In the genomic region with DNA sequence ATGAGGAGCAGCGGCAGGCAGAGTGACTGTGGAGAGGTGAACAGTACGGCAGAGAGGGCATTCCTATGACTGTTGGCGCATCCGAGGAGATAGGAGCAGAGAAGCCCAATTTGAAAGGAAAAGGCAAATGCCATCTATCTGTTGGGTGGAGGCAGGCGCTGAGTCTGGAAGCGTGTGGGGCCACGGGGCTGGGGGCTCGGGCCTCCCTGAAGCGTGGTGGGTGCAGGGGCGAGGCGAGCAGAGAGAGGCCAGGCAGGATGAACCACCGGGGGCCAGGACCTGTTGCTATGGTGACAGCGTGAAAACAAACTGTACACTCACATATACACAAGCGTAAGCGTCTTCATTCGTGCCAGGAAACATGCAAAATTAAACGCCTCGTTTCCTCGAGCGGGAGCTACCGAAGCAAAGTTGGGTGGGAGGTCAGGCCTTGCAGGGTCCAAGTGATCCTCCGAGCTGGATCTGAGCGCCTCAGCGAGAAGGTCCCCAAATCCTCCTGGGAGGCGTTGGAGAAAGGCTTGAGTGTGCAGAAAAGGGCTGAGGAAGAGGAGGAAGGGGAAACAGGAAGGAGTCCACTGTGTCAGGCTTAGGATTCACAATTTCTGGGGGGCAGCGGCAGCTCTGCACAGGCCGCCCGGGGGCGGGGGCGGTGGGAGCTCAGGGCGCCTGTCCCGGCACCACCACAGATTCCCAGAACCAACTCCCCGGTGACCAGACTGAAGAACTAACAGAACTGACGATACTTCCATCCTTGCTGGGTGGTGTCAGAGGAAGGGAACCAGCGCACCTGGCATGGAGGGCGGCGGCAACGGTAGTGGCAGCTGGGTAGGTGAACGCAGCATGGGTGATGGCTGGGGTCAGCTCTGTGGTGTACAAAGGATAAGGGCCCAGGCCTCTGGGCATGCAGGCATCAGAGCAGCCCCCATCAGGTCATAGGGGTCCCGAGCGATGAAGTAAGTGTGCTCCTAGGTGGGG, we compare ENCODE assay signal across 27 cellular contexts.
DNase-seq lines count a peak whose midpoint lies in the region; ATAC-seq, FAIRE-seq and TF ChIP-seq lines count a peak whose summit lies in the region.
"Had no signal": no experiment of that assay in that cellular context is flagged by ENCODE, and none has a peak within 500 bp of the region (broad histone marks: within the 10 kb centered on the region; RNA-seq: fewer than 3 reads in every experiment).

No MANE protein-coding gene starts in this region.

- H3K27ac ChIP-seq in GM23338 (ENCODE audit: low read depth) (no peak overlapping the region), H9 (ENCODE audit: insufficient read length, low read depth, low read length) (no peak overlapping the region), K562 (ENCODE audit: extremely low read depth, low read depth, low read length) (no peak overlapping the region)
- H3K27ac ChIP-seq: HL-60, SJSA1 had no signal

- H2AK5ac ChIP-seq in H9 (ENCODE audit: insufficient read length, low read length), result no peak overlapping the region

- H2BK120ac ChIP-seq in H9 (ENCODE audit: low read depth, low read length, poor library complexity, severe bottlenecking), result no peak overlapping the region

- H3K18ac ChIP-seq in H9 (ENCODE audit: insufficient read length, low read depth, low read length), result peak overlapping the region; percentile 58

- ATAC-seq in GM23338, result no peak
- no peak for ATAC-seq in K562

- H3T11ph ChIP-seq in H9 (ENCODE audit: low read length), result no peak overlapping the region

- H3F3A ChIP-seq in GM23338 (replicated peaks; ENCODE audit: low read depth), result no peaks in the 10 kb centered on the region

- H4K91ac ChIP-seq in H9 (ENCODE audit: insufficient read length, low read depth, low read length), result no peak overlapping the region

- TF ChIP-seq EP300 in K562 (IDR thresholded peaks at IDR 0.05; ENCODE audit: low read length), result no peak

- no peaks in the 10 kb centered on the region for H3K79me1 ChIP-seq in H9 (ENCODE audit: insufficient read depth, low read depth, low read length, poor library complexity, severe bottlenecking)

- no peaks in the 10 kb centered on the region for H3K79me2 ChIP-seq in GM23338 (replicated peaks; ENCODE audit: insufficient read depth)
- H3K79me2 ChIP-seq in H9 (ENCODE audit: insufficient read depth, low read length), result no peaks in the 10 kb centered on the region
- H3K79me2 ChIP-seq in K562 (ENCODE audit: control insufficient read depth, insufficient read depth, low read length), result no peaks in the 10 kb centered on the region

- no peaks in the 10 kb centered on the region for H4K20me1 ChIP-seq in GM23338 (replicated peaks; ENCODE audit: insufficient read depth)
- H4K20me1 ChIP-seq in H9 (ENCODE audit: control insufficient read depth, insufficient read depth, insufficient read length), result no peaks in the 10 kb centered on the region
- H4K20me1 ChIP-seq in K562 (replicated peaks; ENCODE audit: control insufficient read depth, insufficient read depth, low read length), result no peaks in the 10 kb centered on the region

- H3K27ac Mint-ChIP-seq in GM23338 (peak overlapping the region; percentile 67; the same call in 1 of the 2 replicates), H9 (peak overlapping the region in 2 of 3 experiments; percentile 30 to 72; a peak in 2 of 7 replicates), nephron progenitor cell (peak overlapping the region; percentile 68)
- H3K27ac Mint-ChIP-seq: CD8-positive, alpha-beta memory T cell had no signal

- in situ Hi-C loops in K562 (cut with MboI), result no loop called here

- H2AFZ ChIP-seq in GM23338 (peak overlapping the region; percentile 29; the same call in 1 of the 2 replicates), H9 (ENCODE audit: low read length) (no peak overlapping the region), K562 (ENCODE audit: low read depth, low read length) (no peak overlapping the region)

- CTCF ChIA-PET in K562 (lab: Yijun Ruan, JAX; ENCODE audit: low intra/inter-chr PET ratio), result no interaction called here

- no peak overlapping the region for H3K4ac ChIP-seq in H9 (ENCODE audit: low read depth, low read length)

- TF ChIP-seq POLR2A in K562 (conservative IDR thresholded peaks at IDR 0.05), result no peak

- DNase-seq in GM23338 (ENCODE audit: low spot score) (no peak), H9 (no peak), K562 (ENCODE audit: extremely low read depth in 1 of 4, low spot score in 3 of 4) (no peak), nephron progenitor cell (no peak), inferior parietal cortex (ENCODE audit: extremely low spot score) (no peak), NCI-H82 (lab: John Stamatoyannopoulos, UW) (no peak)
- DNase-seq in stimulated activated CD4-positive, alpha-beta T cell treated with anti-CD3 and anti-CD28 coated beads, Interleukin-12 subunit alpha, Interleukin-12 subunit beta, amount 100 ng/mL, for 4 hours, result no peak
- DNase-seq: BE2C; CD8-positive, alpha-beta memory T cell; DMS 273 treated with DMSO at 0.1 percent for 48 hours; DMS79; GF-D8; Karpas-422; NCI-H1092; NCI-H1417 treated with DMSO at 0.1 percent for 48 hours; NCI-H187; NCI-H2081 treated with DMSO at 0.1 percent for 48 hours; NCI-H2171 treated with DMSO at 0.1 percent for 48 hours; NCI-H345; NCI-H524; Right ventricle myocardium superior; RPMI8226 had no signal

- no peak for TF ChIP-seq RAD21 in K562 (CRISPR knock-in tag; conservative IDR thresholded peaks at IDR 0.05 in 1 of 2, IDR thresholded peaks at IDR 0.05 in 1 of 2)

- H3K4me1 Mint-ChIP-seq in GM23338 (no peaks in the 10 kb centered on the region; the same call in 2 of the 3 replicates), H9 (no peaks in the 10 kb centered on the region), nephron progenitor cell (no peaks in the 10 kb centered on the region)
- H3K4me1 Mint-ChIP-seq: CD14-positive monocyte; CD8-positive, alpha-beta memory T cell had no signal

- no peak overlapping the region for H2BK20ac ChIP-seq in H9 (ENCODE audit: low read depth, low read length, poor library complexity, severe bottlenecking)

- H2BK12ac ChIP-seq in H9 (ENCODE audit: insufficient read length, low read depth, low read length), result no peak overlapping the region

- H2BK5ac ChIP-seq in H9 (ENCODE audit: insufficient read length, low read length), result no peak overlapping the region

- no peaks in the 10 kb centered on the region for H3K27me3 ChIP-seq in GM23338 (ENCODE audit: insufficient read depth)
- H3K27me3 ChIP-seq in H9 (ENCODE audit: insufficient read depth, low read length), result no peaks in the 10 kb centered on the region; the same call in 1 of the 2 replicates
- 0 out of 5 replicates have a peak, but pooled peaks cover 0 to 4% of the 10 kb centered on the region in 2 experiments for H3K27me3 ChIP-seq in K562 (ENCODE audit: control insufficient read depth in 2 of 2, insufficient read depth in 2 of 2, low read length in 2 of 2)
- H3K27me3 ChIP-seq: BE2C, SJSA1 had no signal

- H3K14ac ChIP-seq in H9 (ENCODE audit: insufficient read depth, low read length), result no peak overlapping the region; the same call in 1 of the 2 replicates

- H2BK15ac ChIP-seq in H9 (ENCODE audit: low read depth, low read length), result no peak overlapping the region

- intact Hi-C loops in K562 (cut with micrococcal nuclease), result no loop called here

- no peak overlapping the region for H3K4me3 ChIP-seq in GM23338
- no peak overlapping the region for H3K4me3 ChIP-seq in K562
- H3K4me3 ChIP-seq: SJSA1 had no signal

- WGBS in H9 (ENCODE audit: extremely low coverage, insufficient read length, low lambda C conversion rate), result no CpG with 5 or more reads among the region's 41 CpGs
- WGBS in K562 (ENCODE audit: insufficient coverage, low coverage, missing lambda C conversion rate), result 42% methylated on average over 32 of the region's 41 CpGs

- POLR2A ChIA-PET in K562 (lab: Yijun Ruan, JAX), result interaction anchor here (1.0 kb wide), 1 partner anchor 18 kb away, joined by 4 read pairs; no protein-coding TSS in a partner anchor

- H3K56ac ChIP-seq in H9 (ENCODE audit: insufficient read length, low read depth, low read length), result no peak overlapping the region

- H3K23me2 ChIP-seq in H9 (ENCODE audit: insufficient read length, low read depth, low read length, poor library complexity, severe bottlenecking), result peaks cover 2% of the 10 kb centered on the region

- H4K5ac ChIP-seq in H9 (ENCODE audit: insufficient read length, low read depth, low read length), result no peak overlapping the region

- no peak overlapping the region for H4K8ac ChIP-seq in H9 (replicated peaks; ENCODE audit: insufficient read length, low read depth, low read length)

- H3K4me1 ChIP-seq in GM23338 (ENCODE audit: insufficient read depth), result no peaks in the 10 kb centered on the region
- H3K4me1 ChIP-seq in H9 (ENCODE audit: insufficient read depth, low read length), result no peaks in the 10 kb centered on the region
- H3K4me1 ChIP-seq in K562 (replicated peaks in 1 of 2; ENCODE audit: control insufficient read depth in 2 of 2, insufficient read depth in 2 of 2, low read length in 2 of 2), result no peaks in the 10 kb centered on the region
- H3K4me1 ChIP-seq: BE2C, SJSA1 had no signal

- H3K4me3 Mint-ChIP-seq in GM23338, result no peak overlapping the region
- no peak overlapping the region for H3K4me3 Mint-ChIP-seq in H9
- no peak overlapping the region for H3K4me3 Mint-ChIP-seq in nephron progenitor cell
- H3K4me3 Mint-ChIP-seq: CD14-positive monocyte had no signal

- TF ChIP-seq CTCF in GM23338 (conservative IDR thresholded peaks at IDR 0.05; ENCODE audit: low read depth in 2 of 2), result no peak
- no peak for TF ChIP-seq CTCF in H9 (conservative IDR thresholded peaks at IDR 0.05)
- TF ChIP-seq CTCF in K562 (IDR thresholded peaks at IDR 0.05 in 2 of 3, conservative IDR thresholded peaks at IDR 0.05 in 1 of 3; ENCODE audit: insufficient read depth in 2 of 3, low read depth in 1 of 3, low read length in 3 of 3), result no peak
- no peak for TF ChIP-seq CTCF in nephron progenitor cell (IDR thresholded peaks at IDR 0.05)

- H3K9ac ChIP-seq in H9 (ENCODE audit: extremely low read depth, insufficient read length, low read length), result no peak overlapping the region
- H3K9ac ChIP-seq in K562 (ENCODE audit: insufficient read depth in 1 of 2, low read depth in 2 of 2, low read length in 2 of 2), result no peak overlapping the region; a peak in 1 of 4 replicates

- no peaks in the 10 kb centered on the region for H3K36me3 ChIP-seq in GM23338 (ENCODE audit: insufficient read depth)
- H3K36me3 ChIP-seq in K562 (ENCODE audit: control insufficient read depth, insufficient read depth, low read length), result no peaks in the 10 kb centered on the region
- H3K36me3 ChIP-seq: BE2C, SJSA1 had no signal

- H3K9me2 ChIP-seq in GM23338 (ENCODE audit: insufficient read depth), result no peaks in the 10 kb centered on the region

- peaks cover 3% of the 10 kb centered on the region; the same call in 1 of the 3 replicates for H3K36me3 Mint-ChIP-seq in GM23338 (ENCODE audit: low read depth)
- no peaks in the 10 kb centered on the region; a peak in 1 of 7 replicates for H3K36me3 Mint-ChIP-seq in H9 (ENCODE audit: insufficient read depth in 1 of 3, low read depth in 3 of 3)
- H3K36me3 Mint-ChIP-seq in nephron progenitor cell (ENCODE audit: low read depth), result peaks cover 23% of the 10 kb centered on the region
- H3K36me3 Mint-ChIP-seq: CD8-positive, alpha-beta memory T cell had no signal

- H3K9me3 ChIP-seq in H9 (ENCODE audit: control insufficient read depth, low read depth, low read length), result no peaks in the 10 kb centered on the region
- H3K9me3 ChIP-seq in K562 (replicated peaks; ENCODE audit: control insufficient read depth, insufficient read depth, low read depth, low read length), result no peaks in the 10 kb centered on the region; the same call in 1 of the 2 replicates
- H3K9me3 ChIP-seq: BE2C, SJSA1 had no signal

- H3K4me2 ChIP-seq in GM23338 (no peak overlapping the region), H9 (ENCODE audit: insufficient read depth, insufficient read length, low read length) (no peak overlapping the region), K562 (ENCODE audit: insufficient read depth, low read length) (no peak overlapping the region)

- H3K27me3 Mint-ChIP-seq in GM23338 (ENCODE audit: insufficient read depth, low read depth, poor library complexity) (peaks cover 8% of the 10 kb centered on the region), H9 (ENCODE audit: low read depth) (0 out of 2 replicates have a peak, but pooled peaks cover 1% of the 10 kb centered on the region), nephron progenitor cell (ENCODE audit: low read depth, poor library complexity) (peaks cover 3% of the 10 kb centered on the region)

- no peaks in the 10 kb centered on the region for H3K9me1 ChIP-seq in K562 (ENCODE audit: control insufficient read depth, insufficient read depth, low read length)

- no TSS peak for BruUV-seq in K562 (replicated peaks; lab: Mats Ljungman, UMichigan)

- FAIRE-seq in K562 (lab: Jason Lieb, UNC), result no peak
- FAIRE-seq: GM12891, H1 had no signal

- no peaks in the 10 kb centered on the region; the same call in 1 of the 3 replicates for H3K9me3 Mint-ChIP-seq in GM23338
- peaks cover 0 to 2% of the 10 kb centered on the region in 2 experiments; a peak in 1 of 5 replicates for H3K9me3 Mint-ChIP-seq in H9
- H3K9me3 Mint-ChIP-seq in nephron progenitor cell, result peaks cover 17% of the 10 kb centered on the region

- H3K23ac ChIP-seq in H9 (ENCODE audit: insufficient read length, low read depth, low read length), result no peak overlapping the region
